ENCODE assay signal across 23 cellular contexts in the genomic region with DNA sequence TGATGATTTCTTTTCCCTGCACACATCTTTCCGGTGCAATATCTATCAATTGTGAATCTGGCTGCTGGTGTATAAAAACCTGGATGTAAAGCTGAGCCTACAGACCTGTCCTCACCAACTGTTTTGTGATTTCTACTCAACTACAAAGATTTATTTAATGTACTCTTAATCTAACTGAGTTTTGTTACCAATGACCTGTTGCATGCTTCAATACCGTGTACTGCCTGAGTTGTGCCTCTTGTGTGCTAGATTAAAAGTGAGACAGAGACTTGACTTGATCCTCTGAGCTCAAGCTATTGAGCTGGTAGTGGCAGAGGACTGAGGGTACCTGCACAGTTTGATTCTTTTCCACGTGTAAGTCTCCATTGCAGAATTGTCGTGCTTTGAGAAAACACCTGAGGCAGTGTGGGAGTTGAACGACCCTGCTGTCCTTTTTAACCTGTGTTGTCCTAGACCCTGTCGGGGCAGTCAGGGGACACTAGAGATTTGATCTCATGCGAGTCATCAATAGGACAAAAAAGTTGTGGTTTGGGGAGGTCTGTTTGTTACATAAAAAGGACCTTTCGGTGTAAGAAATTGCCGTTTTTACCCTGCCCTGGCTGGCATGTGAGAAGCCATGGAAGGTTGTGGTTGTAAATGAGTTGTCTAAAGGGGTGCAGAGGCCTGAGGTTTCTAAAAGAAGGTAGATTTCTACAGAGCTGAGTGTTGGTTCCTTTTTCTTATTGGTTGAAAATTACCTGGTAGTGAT.
A peak's percentile ranks its signal among the peaks of the same experiment; 100 is the strongest.
DNase-seq lines count a peak whose midpoint lies in the region; ATAC-seq, FAIRE-seq and TF ChIP-seq lines count a peak whose summit lies in the region.
"Had no signal": no experiment of that assay in that cellular context is flagged by ENCODE, and none has a peak within 500 bp of the region (broad histone marks: within the 10 kb centered on the region; RNA-seq: fewer than 3 reads in every experiment).

No MANE protein-coding gene starts in this region.

- H3K4me3 Mint-ChIP-seq in T-helper 17 cell: peak overlapping the region; percentile 52
- H3K4me3 Mint-ChIP-seq: CD14-positive monocyte, HFFc6 had no signal

- peak overlapping the region; percentile 83 for H3K27ac Mint-ChIP-seq in T-helper 17 cell
- H3K27ac Mint-ChIP-seq: CD14-positive monocyte, HFFc6 had no signal

- no peak overlapping the region for H2AFZ ChIP-seq in endothelial cell of umbilical vein (ENCODE audit: low read depth, low read length)

- H3K79me2 ChIP-seq in endothelial cell of umbilical vein (ENCODE audit: control insufficient read depth, insufficient read depth, low read length): no peaks in the 10 kb centered on the region

- DNase-seq in T-helper 17 cell: no peak
- no peak for DNase-seq in endothelial cell of umbilical vein (ENCODE audit: low read depth, low spot score)
- DNase-seq in left ventricle myocardium superior: no peak
- DNase-seq in NCI-H1417 treated with DMSO at 0.1 percent for 48 hours (lab: John Stamatoyannopoulos, UW): no peak
- DNase-seq in HuH-7 (ENCODE audit: low spot score): no peak
- DNase-seq: 8988T, COR-L47, DMS 273 treated with DMSO at 0.1 percent for 48 hours, DMS79 treated with DMSO at 0.1 percent for 48 hours, HFFc6, KBM-7, NCI-H1092, NCI-H1436 treated with DMSO at 0.1 percent for 48 hours, NCI-H1930, NCI-H69, SHP77 treated with DMSO at 0.1 percent for 48 hours, SK-N-SH had no signal

- dilution Hi-C loops in endothelial cell of umbilical vein (cut with MboI; ENCODE audit: extremely low pct_ligation_motif_present, low sequenced_read_pairs): no loop called here

- H3K9me1 ChIP-seq in endothelial cell of umbilical vein (replicated peaks; ENCODE audit: control insufficient read depth, extremely low read depth, insufficient read depth, low read length): no peaks in the 10 kb centered on the region

- H3K4me3 ChIP-seq in BLaER1: no peak overlapping the region
- no peak overlapping the region for H3K4me3 ChIP-seq in endothelial cell of umbilical vein (replicated peaks in 1 of 3; ENCODE audit: insufficient read depth in 1 of 3, low read depth in 1 of 3, low read length in 3 of 3)

- H3K36me3 ChIP-seq in BLaER1: peaks cover 4% of the 10 kb centered on the region; the same call in 1 of the 2 replicates
- H3K36me3 ChIP-seq in endothelial cell of umbilical vein (ENCODE audit: control insufficient read depth in 2 of 2, extremely low read depth in 1 of 2, insufficient read depth in 2 of 2, low read length in 2 of 2): peaks cover 0 to 2% of the 10 kb centered on the region in 2 experiments

- no peak overlapping the region for H3K27ac ChIP-seq in BLaER1
- peak overlapping the region; percentile 15 for H3K27ac ChIP-seq in endothelial cell of umbilical vein (ENCODE audit: insufficient read depth, low read depth, low read length)
- H3K27ac ChIP-seq: RWPE1 had no signal

- no peak for TF ChIP-seq CTCF in endothelial cell of umbilical vein (IDR thresholded peaks at IDR 0.05; ENCODE audit: extremely low read depth in 1 of 2, insufficient read depth in 1 of 2, low read depth in 1 of 2, low read length in 2 of 2)

- peaks cover 26% of the 10 kb centered on the region for H3K4me1 Mint-ChIP-seq in T-helper 17 cell
- H3K4me1 Mint-ChIP-seq: CD14-positive monocyte had no signal

- no TSS peak for BruUV-seq in endothelial cell of umbilical vein (replicated peaks; lab: Mats Ljungman, UMichigan)

- H4K20me1 ChIP-seq in BLaER1 (no peaks in the 10 kb centered on the region), endothelial cell of umbilical vein (replicated peaks; ENCODE audit: control insufficient read depth, extremely low read depth, insufficient read depth, low read length) (no peaks in the 10 kb centered on the region)

- H3K4me2 ChIP-seq in BLaER1 (peak overlapping the region; percentile 77), endothelial cell of umbilical vein (ENCODE audit: insufficient read depth, low read length) (peak overlapping the region; percentile 13)
- H3K4me2 ChIP-seq: SK-N-SH had no signal

- intact Hi-C loops in endothelial cell of umbilical vein (cut with micrococcal nuclease) (no loop called here), left ventricle myocardium superior (cut with micrococcal nuclease) (loop anchor here (10.0 kb wide), 1 partner anchor 97 kb away; no protein-coding TSS in a partner anchor)

- peak; percentile 52 for ATAC-seq in GM18907 (IDR thresholded peaks at IDR 0.05; ENCODE audit: unreplicated experiment)
- no peak for ATAC-seq in T-helper 17 cell
- no peak for ATAC-seq in left ventricle myocardium superior
- ATAC-seq in HG03571 (IDR thresholded peaks at IDR 0.05; ENCODE audit: unreplicated experiment): no peak

- FAIRE-seq in endothelial cell of umbilical vein (lab: Jason Lieb, UNC): no peak
- FAIRE-seq: H54 had no signal

- H3K4me1 ChIP-seq in BLaER1: peaks cover 98% of the 10 kb centered on the region
- peaks cover 16% of the 10 kb centered on the region for H3K4me1 ChIP-seq in endothelial cell of umbilical vein (ENCODE audit: control insufficient read depth, extremely low read depth, insufficient read depth, low read length)

- H3K9ac ChIP-seq in BLaER1: no peak overlapping the region
- H3K9ac ChIP-seq in endothelial cell of umbilical vein (replicated peaks; ENCODE audit: extremely low read depth, insufficient read depth, low read length): no peak overlapping the region
- H3K9ac ChIP-seq: SK-N-SH had no signal

- H3K27me3 ChIP-seq in BLaER1 (0 out of 2 replicates have a peak, but pooled peaks cover 2% of the 10 kb centered on the region), endothelial cell of umbilical vein (ENCODE audit: control insufficient read depth in 2 of 2, insufficient read depth in 2 of 2, low read length in 2 of 2) (no peaks in the 10 kb centered on the region)

- TF ChIP-seq POLR2A in endothelial cell of umbilical vein (IDR thresholded peaks at IDR 0.05; ENCODE audit: low read depth, low read length): no peak

- CTCF ChIA-PET in endothelial cell of umbilical vein (lab: Charles Lee): interaction anchor here (1.4 to 1.6 kb wide), 3 partner anchors 10 to 96 kb away, joined by 3 to 5 read pairs (median 3); no protein-coding TSS in a partner anchor

- H3K27me3 Mint-ChIP-seq in T-helper 17 cell: peaks cover 4% of the 10 kb centered on the region

- H3K9me3 ChIP-seq in BLaER1 (no peaks in the 10 kb centered on the region), T-helper 17 cell (ENCODE audit: control insufficient read depth, low read length, poor library complexity, severe bottlenecking) (no peaks in the 10 kb centered on the region), endothelial cell of umbilical vein (replicated peaks; ENCODE audit: control insufficient read depth, insufficient read depth, low read length) (no peaks in the 10 kb centered on the region)
- H3K9me3 ChIP-seq: SK-N-SH had no signal

- POLR2A ChIA-PET in endothelial cell of umbilical vein (lab: Charles Lee): no interaction called here

- H3K36me3 Mint-ChIP-seq in T-helper 17 cell (ENCODE audit: low read depth): no peaks in the 10 kb centered on the region
- H3K36me3 Mint-ChIP-seq: CD14-positive monocyte had no signal

TF ChIP-seq in endothelial cell of umbilical vein, 7 proteins besides CTCF, POLR2A, EP300 and RAD21:
- no peak for TF ChIP-seq GATA2 (IDR thresholded peaks at IDR 0.05; ENCODE audit: insufficient read depth, insufficient read length, low read depth, low read length)
- no peak for TF ChIP-seq FOS (IDR thresholded peaks at IDR 0.05; ENCODE audit: borderline replicate concordance, insufficient read depth, low read length)
- no peak for TF ChIP-seq POLR2AphosphoS5 (IDR thresholded peaks at IDR 0.05; ENCODE audit: insufficient read depth, low read depth, low read length)
- TF ChIP-seq MYC (IDR thresholded peaks at IDR 0.05; ENCODE audit: low read depth, low read length): no peak
- TF ChIP-seq EZH2 (IDR thresholded peaks at IDR 0.05; ENCODE audit: borderline replicate concordance, low read depth, low read length, severe bottlenecking): no peak
- TF ChIP-seq MAX (IDR thresholded peaks at IDR 0.05; ENCODE audit: insufficient read depth, insufficient read length): no peak
- no peak for TF ChIP-seq JUN (IDR thresholded peaks at IDR 0.05; ENCODE audit: borderline replicate concordance, insufficient read depth, insufficient read length, low read depth)
TF ChIP-seq in endothelial cell of umbilical vein: peak in this region for 0.
